Comparison of ENCODE assay signal across 17 cellular contexts in the genomic region with DNA sequence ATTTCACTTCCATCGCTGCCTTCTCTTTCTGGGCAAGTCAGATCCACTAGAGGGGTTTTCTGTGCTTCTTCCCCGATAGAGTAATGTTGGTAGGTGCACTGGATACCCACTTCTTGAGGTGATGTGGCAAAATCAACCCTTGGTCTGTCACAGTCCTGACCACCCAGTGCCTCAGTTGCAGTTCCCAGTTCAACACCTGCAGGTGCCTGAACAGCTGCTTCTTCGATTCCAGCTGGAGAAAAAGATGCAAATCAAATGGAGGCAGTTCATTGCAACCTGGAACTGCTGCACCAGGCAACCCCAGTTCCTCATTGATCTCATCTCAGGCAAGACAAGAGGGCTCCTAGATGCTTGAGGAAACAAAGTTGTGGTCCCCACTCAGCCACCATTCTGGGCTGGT.
DNase-seq lines count a peak whose midpoint lies in the region; ATAC-seq and TF ChIP-seq lines count a peak whose summit lies in the region.
"Had no signal": no experiment of that assay in that cellular context is flagged by ENCODE, and none has a peak within 500 bp of the region (broad histone marks: within the 10 kb centered on the region; RNA-seq: fewer than 3 reads in every experiment).

No MANE protein-coding gene starts in this region.

- peaks cover 1% of the 10 kb centered on the region for H3K36me3 Mint-ChIP-seq in progenitor cell of endocrine pancreas (ENCODE audit: insufficient read depth)
- H3K36me3 Mint-ChIP-seq: activated CD8-positive, alpha-beta memory T cell treated with anti-CD3 and anti-CD28 coated beads, Interleukin-2, amount 10 ng/mL, durations not matched to agents 7 days and 5 days had no signal

- H3K27me3 ChIP-seq in DOHH2 (ENCODE audit: control insufficient read depth, low read length) (no peaks in the 10 kb centered on the region), HUES48 (ENCODE audit: control insufficient read depth, insufficient read depth, low read length) (no peaks in the 10 kb centered on the region)
- H3K27me3 ChIP-seq in effector memory CD4-positive, alpha-beta T cell (replicated peaks; ENCODE audit: control insufficient read depth, insufficient read depth, low read length, poor library complexity, severe bottlenecking): no peaks in the 10 kb centered on the region
- H3K27me3 ChIP-seq: esophagus squamous epithelium, upper lobe of left lung had no signal

- peaks cover 8% of the 10 kb centered on the region; the same call in 1 of the 2 replicates for H3K36me3 ChIP-seq in DOHH2 (ENCODE audit: control insufficient read depth, low read length)
- no peaks in the 10 kb centered on the region for H3K36me3 ChIP-seq in HUES48 (ENCODE audit: control insufficient read depth, insufficient read depth, low read length)
- no peaks in the 10 kb centered on the region for H3K36me3 ChIP-seq in effector memory CD4-positive, alpha-beta T cell (ENCODE audit: control insufficient read depth, insufficient read depth, low read length)
- H3K36me3 ChIP-seq: esophagus squamous epithelium, upper lobe of left lung had no signal

- H3K4me1 Mint-ChIP-seq in progenitor cell of endocrine pancreas (ENCODE audit: low read depth): peaks cover 8% of the 10 kb centered on the region
- H3K4me1 Mint-ChIP-seq: activated CD8-positive, alpha-beta memory T cell treated with anti-CD3 and anti-CD28 coated beads, Interleukin-2, amount 10 ng/mL, durations not matched to agents 7 days and 5 days had no signal

- ATAC-seq in GM19324 (IDR thresholded peaks at IDR 0.05; ENCODE audit: low FRiP score, unreplicated experiment) (peak; percentile 53), HG02759 (IDR thresholded peaks at IDR 0.05; ENCODE audit: unreplicated experiment) (peak; percentile 68)
- ATAC-seq: A549; activated CD8-positive, alpha-beta memory T cell treated with anti-CD3 and anti-CD28 coated beads, Interleukin-2, amount 10 ng/mL, durations not matched to agents 7 days and 5 days; HCT116 had no signal

- TF ChIP-seq CTCF in DOHH2 (IDR thresholded peaks at IDR 0.05; ENCODE audit: low read depth, low read length, poor library complexity, severe bottlenecking): no peak
- no peak for TF ChIP-seq CTCF in progenitor cell of endocrine pancreas (IDR thresholded peaks at IDR 0.05; ENCODE audit: unreplicated experiment)

- no peaks in the 10 kb centered on the region for H4K20me1 ChIP-seq in DOHH2 (ENCODE audit: control insufficient read depth, insufficient read depth, low read depth, low read length)

- peaks cover 12% of the 10 kb centered on the region; the same call in 1 of the 2 replicates for H3K79me2 ChIP-seq in DOHH2 (ENCODE audit: control insufficient read depth, low read length)

- peak overlapping the region; percentile 77 for H3K4me2 ChIP-seq in DOHH2 (ENCODE audit: low read length)
- H3K4me2 ChIP-seq: A549 had no signal

- H3K9me2 ChIP-seq in DOHH2 (replicated peaks; ENCODE audit: control insufficient read depth, low read length): no peaks in the 10 kb centered on the region

- peak overlapping the region; percentile 53 for H3K4me3 ChIP-seq in DOHH2 (ENCODE audit: low read length)
- no peak overlapping the region for H3K4me3 ChIP-seq in HUES48 (ENCODE audit: low read depth, low read length)
- H3K4me3 ChIP-seq in effector memory CD4-positive, alpha-beta T cell (ENCODE audit: insufficient read depth, low read depth, low read length, poor library complexity, severe bottlenecking): no peak overlapping the region
- H3K4me3 ChIP-seq: A549, esophagus squamous epithelium, upper lobe of left lung had no signal

- no peaks in the 10 kb centered on the region for H3K27me3 Mint-ChIP-seq in progenitor cell of endocrine pancreas
- H3K27me3 Mint-ChIP-seq: activated CD8-positive, alpha-beta memory T cell treated with anti-CD3 and anti-CD28 coated beads, Interleukin-2, amount 10 ng/mL, durations not matched to agents 7 days and 5 days; activated naive CD8-positive, alpha-beta T cell had no signal

- no peaks in the 10 kb centered on the region for H3F3A ChIP-seq in DOHH2 (ENCODE audit: control insufficient read depth, insufficient read depth)

- no peak overlapping the region; the same call in 1 of the 2 replicates for H3K9ac ChIP-seq in HUES48 (ENCODE audit: low read depth, low read length)

- DNase-seq in activated CD4-positive, CD25-positive, alpha-beta regulatory T cell treated with anti-CD3 and anti-CD28 coated beads, Interleukin-2, amount 50 U/mL, for 72 hours: no peak
- DNase-seq in progenitor cell of endocrine pancreas (ENCODE audit: low spot score, unreplicated experiment) (no peak), NCI-H345 (lab: John Stamatoyannopoulos, UW) (no peak)
- no peak for DNase-seq in effector memory CD4-positive, alpha-beta T cell
- DNase-seq: activated CD8-positive, alpha-beta memory T cell treated with anti-CD3 and anti-CD28 coated beads, Interleukin-2, amount 10 ng/mL, durations not matched to agents 7 days and 5 days; Caco-2; esophagus squamous epithelium; NCI-H1048; stimulated activated CD4-positive, alpha-beta T cell treated with anti-CD3 and anti-CD28 coated beads, Interleukin-12 subunit alpha, Interleukin-12 subunit beta, amount 100 ng/mL, for 4 hours; upper lobe of left lung had no signal

- H3K27ac ChIP-seq in DOHH2 (ENCODE audit: low read depth, low read length) (peak overlapping the region; percentile 54), HUES48 (ENCODE audit: low read depth, low read length) (peak overlapping the region; percentile 68)
- H3K27ac ChIP-seq in effector memory CD4-positive, alpha-beta T cell (ENCODE audit: insufficient read depth, low read length, poor library complexity, severe bottlenecking): no peak overlapping the region
- H3K27ac ChIP-seq: A549, esophagus squamous epithelium, upper lobe of left lung had no signal

- H3K4me3 Mint-ChIP-seq in progenitor cell of endocrine pancreas (ENCODE audit: low read depth): no peak overlapping the region
- H3K4me3 Mint-ChIP-seq: activated CD8-positive, alpha-beta memory T cell treated with anti-CD3 and anti-CD28 coated beads, Interleukin-2, amount 10 ng/mL, durations not matched to agents 7 days and 5 days; activated naive CD8-positive, alpha-beta T cell had no signal

- H3K4me1 ChIP-seq in DOHH2 (ENCODE audit: control insufficient read depth, low read length) (peaks cover 83% of the 10 kb centered on the region), HUES48 (ENCODE audit: control insufficient read depth, insufficient read depth, low read length) (peaks cover 34% of the 10 kb centered on the region)
- no peaks in the 10 kb centered on the region for H3K4me1 ChIP-seq in effector memory CD4-positive, alpha-beta T cell (ENCODE audit: control insufficient read depth, insufficient read depth, low read length, poor library complexity, severe bottlenecking)
- H3K4me1 ChIP-seq: esophagus squamous epithelium had no signal

- H3K9me3 ChIP-seq in DOHH2 (ENCODE audit: control insufficient read depth, insufficient read depth, low read length) (no peaks in the 10 kb centered on the region), HUES48 (ENCODE audit: control insufficient read depth, insufficient read depth, low read length) (no peaks in the 10 kb centered on the region)
- H3K9me3 ChIP-seq in effector memory CD4-positive, alpha-beta T cell (ENCODE audit: control insufficient read depth, low read length): no peaks in the 10 kb centered on the region
- H3K9me3 ChIP-seq: A549, Caco-2, esophagus squamous epithelium, upper lobe of left lung had no signal

- H3K27ac Mint-ChIP-seq in progenitor cell of endocrine pancreas: no peak overlapping the region
- H3K27ac Mint-ChIP-seq: activated CD8-positive, alpha-beta memory T cell treated with anti-CD3 and anti-CD28 coated beads, Interleukin-2, amount 10 ng/mL, durations not matched to agents 7 days and 5 days; activated naive CD8-positive, alpha-beta T cell had no signal

- H3K9me3 Mint-ChIP-seq in progenitor cell of endocrine pancreas (ENCODE audit: low read depth): peaks cover 5% of the 10 kb centered on the region
